ENCODE assay signal across 26 cellular contexts in the genomic region with DNA sequence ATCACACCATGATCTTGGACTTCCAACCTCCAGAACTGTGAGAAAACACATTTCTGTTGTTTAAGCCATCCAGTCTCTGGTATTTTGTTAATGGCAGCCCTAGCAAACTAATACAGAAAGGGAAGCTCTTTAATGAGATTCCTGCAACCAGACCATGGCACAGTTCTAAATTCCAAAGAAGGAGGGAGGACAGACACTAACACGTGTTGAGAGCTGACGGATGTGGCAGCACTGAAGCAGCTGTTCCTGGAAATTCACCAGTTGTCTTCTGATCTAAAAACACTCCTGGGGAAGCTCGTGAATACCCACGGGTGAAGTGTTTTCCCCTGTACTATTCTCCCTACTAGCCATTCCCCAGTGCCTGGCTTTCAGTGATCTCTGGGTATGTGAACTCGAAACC.
"Had no signal": no experiment of that assay in that cellular context is flagged by ENCODE, and none has a peak within 500 bp of the region (broad histone marks: within the 10 kb centered on the region; RNA-seq: fewer than 3 reads in every experiment).

No MANE protein-coding gene starts in this region.

- H3K4me1 ChIP-seq: parathyroid adenoma had no signal

- H3K27me3 ChIP-seq: ascending aorta, brain microvascular endothelial cell, foreskin keratinocyte, transverse colon had no signal

- H3K4me3 ChIP-seq: ascending aorta, left ventricle myocardium inferior, transverse colon had no signal

- H2AFZ ChIP-seq: parathyroid adenoma had no signal

- FAIRE-seq: TTC549, urothelium cell line had no signal

- DNase-seq: activated CD4-positive, alpha-beta T cell treated with anti-CD3 and anti-CD28 coated beads, Interleukin-2, amount 50 U/mL, for 1 hour; activated CD4-positive, CD25-positive, alpha-beta regulatory T cell treated with anti-CD3 and anti-CD28 coated beads, Interleukin-2, amount 50 U/mL, for 72 hours; activated CD8-positive, alpha-beta T cell treated with anti-CD3 and anti-CD28 coated beads, Interleukin-2, amount 10 ng/mL, durations not matched to agents 7 days and 5 days; activated T-cell treated with anti-CD3 and anti-CD28 coated beads, Interleukin-2, amount 50 U/mL, for 24 hours; brain microvascular endothelial cell; central memory CD4-positive, alpha-beta T cell; dermis blood vessel endothelial cell; effector CD8-positive, alpha-beta T cell; erythroblast; foreskin keratinocyte; immature natural killer cell; left ventricle myocardium inferior; mammary epithelial cell; nucleus accumbens; right cardiac atrium; stimulated activated CD4-positive, alpha-beta T cell treated with anti-CD3 and anti-CD28 coated beads, Interleukin-1b, Interleukin-23, amount 100 ng/mL, for 48 hours; stimulated activated naive CD8-positive, alpha-beta T cell treated with anti-CD3 and anti-CD28 coated beads, Interleukin-15, amount 100 ng/mL, for 72 hours; transverse colon; WERI-Rb-1 had no signal

- H3K79me2 ChIP-seq: parathyroid adenoma had no signal

- H3K36me3 ChIP-seq: ascending aorta, brain microvascular endothelial cell, left ventricle myocardium inferior, transverse colon, WERI-Rb-1 had no signal

- H3K27ac ChIP-seq: ascending aorta, brain microvascular endothelial cell, foreskin keratinocyte, left ventricle myocardium inferior, parathyroid adenoma, transverse colon, WERI-Rb-1 had no signal

- ATAC-seq: activated CD8-positive, alpha-beta T cell treated with anti-CD3 and anti-CD28 coated beads, Interleukin-2, amount 10 ng/mL, durations not matched to agents 7 days and 5 days; activated naive CD4-positive, alpha-beta T cell treated with anti-CD3 and anti-CD28 coated beads, Interleukin-2, amount 50 U/mL, for 72 hours; activated T-helper 17 cell treated with anti-CD3 and anti-CD28 coated beads, Interleukin-2, amount 50 U/mL, for 72 hours; foreskin keratinocyte; stimulated activated effector memory CD8-positive, alpha-beta T cell treated with anti-CD3 and anti-CD28 coated beads, Interleukin-12 subunit alpha, Interleukin-12 subunit beta, amount 100 ng/mL, for 72 hours; stimulated activated naive CD8-positive, alpha-beta T cell treated with anti-CD3 and anti-CD28 coated beads, Interleukin-15, amount 100 ng/mL, for 72 hours had no signal

- H3K9me3 ChIP-seq: ascending aorta, left ventricle myocardium inferior, transverse colon had no signal

- H3K9ac ChIP-seq: parathyroid adenoma had no signal
